1 cellular context compared by ENCODE assay signal in the genomic region with DNA sequence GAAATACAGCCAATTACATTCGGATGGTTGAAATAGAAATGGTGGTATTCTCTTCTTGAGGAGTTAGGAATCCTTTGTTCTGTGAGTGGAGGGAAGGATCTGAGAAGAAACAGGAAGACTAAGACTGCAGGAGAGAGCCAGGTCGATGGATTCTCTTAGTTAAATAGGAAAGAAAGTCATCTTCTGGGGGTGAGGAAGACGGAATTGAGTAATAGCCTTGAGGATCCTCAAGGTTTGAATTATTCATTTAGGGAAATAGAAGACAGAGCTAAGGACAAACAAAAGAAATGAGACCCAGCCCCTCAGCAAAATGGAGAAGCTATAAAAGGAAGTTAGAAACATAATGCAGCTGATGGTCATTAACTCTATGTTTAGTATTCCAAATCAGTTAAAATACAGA.
TF ChIP-seq lines count a peak whose summit lies in the region.

No MANE protein-coding gene starts in this region.

TF ChIP-seq in H1, 55 proteins besides CTCF, POLR2A, EP300 and RAD21:
- TF ChIP-seq SUZ12 (IDR thresholded peaks at IDR 0.05; ENCODE audit: low read length) (no peak), YY1 (IDR thresholded peaks at IDR 0.05; ENCODE audit: low read depth, low read length) (no peak), JUN (IDR thresholded peaks at IDR 0.05; ENCODE audit: low read depth, low read length) (no peak), PHF8 (conservative IDR thresholded peaks at IDR 0.05; ENCODE audit: low read depth, low read length) (no peak), SP2 (IDR thresholded peaks at IDR 0.05; ENCODE audit: low read length) (no peak), SRF (IDR thresholded peaks at IDR 0.05; ENCODE audit: low read depth, low read length) (no peak), SP1 (IDR thresholded peaks at IDR 0.05; ENCODE audit: low read depth, low read length) (no peak), KDM1A (IDR thresholded peaks at IDR 0.05; ENCODE audit: borderline replicate concordance, low read length) (no peak), TAF1 (IDR thresholded peaks at IDR 0.05; ENCODE audit: low read depth, low read length) (no peak), KDM5A (IDR thresholded peaks at IDR 0.05; ENCODE audit: low read length) (no peak), EGR1 (IDR thresholded peaks at IDR 0.05; ENCODE audit: borderline replicate concordance, low read depth, low read length) (no peak), CEBPB (IDR thresholded peaks at IDR 0.05; ENCODE audit: low read depth, low read length) (no peak), MAFK (IDR thresholded peaks at IDR 0.05; ENCODE audit: low read depth, low read length) (no peak), TCF12 (IDR thresholded peaks at IDR 0.05; ENCODE audit: low read depth, low read length) (no peak)
TF ChIP-seq in H1: peak in this region for 0.
